ENCODE assay signal across 8 cellular contexts in genomic region chr15:70492240-70493177, GRCh38.
DNase-seq lines count a peak whose midpoint lies in the region; ATAC-seq, FAIRE-seq and TF ChIP-seq lines count a peak whose summit lies in the region.

No MANE protein-coding gene starts in this region.

- peak overlapping the region; percentile 32 for H3K4me2 ChIP-seq in OCI-LY1 (ENCODE audit: low read length)

- no peaks in the 10 kb centered on the region for H3K9me3 Mint-ChIP-seq in progenitor cell of endocrine pancreas (ENCODE audit: low read depth)

- no peak overlapping the region for H3K27ac ChIP-seq in OCI-LY1 (ENCODE audit: low read depth, low read length, poor library complexity, severe bottlenecking)
- H3K27ac ChIP-seq in small intestine (ENCODE audit: low read depth in 1 of 2, low read length in 1 of 2) = peak overlapping the region; percentile 42

- H3K4me1 Mint-ChIP-seq in progenitor cell of endocrine pancreas (ENCODE audit: low read depth) = peaks cover 30% of the 10 kb centered on the region

- in situ Hi-C loops in GM13976 (cut with MboI; ENCODE audit: low sequenced_read_pairs, unreplicated experiment) = loop anchor here (25.0 kb wide), 2 partner anchors 755 to 1005 kb away; no protein-coding TSS in a partner anchor

- no peak overlapping the region for H2AFZ ChIP-seq in OCI-LY1 (ENCODE audit: low read length)

- TF ChIP-seq CTCF in GM13976 (IDR thresholded peaks at IDR 0.05; ENCODE audit: borderline replicate concordance, control extremely low read depth, extremely low read depth, insufficient read depth, missing control alignments) (no peak), OCI-LY1 (IDR thresholded peaks at IDR 0.05; ENCODE audit: low read length) (no peak), fibroblast of the aortic adventitia (IDR thresholded peaks at IDR 0.05; ENCODE audit: insufficient read depth, low read length) (peak; percentile 23), progenitor cell of endocrine pancreas (IDR thresholded peaks at IDR 0.05; ENCODE audit: unreplicated experiment) (no peak)

- H3K4me3 ChIP-seq in OCI-LY1 (ENCODE audit: low read depth, low read length, poor library complexity, severe bottlenecking) = no peak overlapping the region
- H3K4me3 ChIP-seq in fibroblast of the aortic adventitia (ENCODE audit: low read depth, low read length) = no peak overlapping the region
- H3K4me3 ChIP-seq in small intestine (ENCODE audit: low read depth in 1 of 2, low read length in 2 of 2) = no peak overlapping the region

- WGBS in small intestine, 3 donors = 58 to 85% (median 62%) methylated on average over 19 to 20 of the region's 20 CpGs

- H4K20me1 ChIP-seq in OCI-LY1 (ENCODE audit: insufficient read depth, low read length) = no peaks in the 10 kb centered on the region

- H3K79me2 ChIP-seq in OCI-LY1 (ENCODE audit: insufficient read depth, low read length) = no peaks in the 10 kb centered on the region

- H3K9me2 ChIP-seq in OCI-LY1 (ENCODE audit: low read depth, low read length) = no peaks in the 10 kb centered on the region

- no peak overlapping the region for H3K9ac ChIP-seq in OCI-LY1 (ENCODE audit: low read length)

- DNase-seq in GM13976 (ENCODE audit: low spot score) (peak; percentile 82), activated T-cell treated with anti-CD3 and anti-CD28 coated beads for 1 hour (ENCODE audit: low read depth) (peak; percentile 69), fibroblast of the aortic adventitia (ENCODE audit: low read depth) (peak; percentile 81), small intestine (peak; percentile 66), progenitor cell of endocrine pancreas (ENCODE audit: low spot score, unreplicated experiment) (no peak), DMS 273 (lab: John Stamatoyannopoulos, UW; ENCODE audit: unreplicated experiment) (no peak)

- H3K27me3 Mint-ChIP-seq in progenitor cell of endocrine pancreas = peaks cover 48% of the 10 kb centered on the region

- no peaks in the 10 kb centered on the region for H3K36me3 Mint-ChIP-seq in progenitor cell of endocrine pancreas (ENCODE audit: insufficient read depth)

- H3K36me3 ChIP-seq in OCI-LY1 (ENCODE audit: insufficient read depth, low read length) = no peaks in the 10 kb centered on the region
- H3K36me3 ChIP-seq in small intestine (ENCODE audit: control insufficient read depth in 2 of 2, insufficient read depth in 2 of 2, low read length in 2 of 2) = no peaks in the 10 kb centered on the region

- H3K9me3 ChIP-seq in OCI-LY1 (ENCODE audit: low read length) (no peaks in the 10 kb centered on the region), small intestine (ENCODE audit: control insufficient read depth, low read depth) (no peaks in the 10 kb centered on the region)

- H3K4me1 ChIP-seq in OCI-LY1 (ENCODE audit: insufficient read depth, low read length, severe bottlenecking) = peaks cover 16% of the 10 kb centered on the region
- peaks cover 0 to 6% of the 10 kb centered on the region in 2 donors for H3K4me1 ChIP-seq in small intestine (ENCODE audit: control insufficient read depth in 2 of 2, insufficient read depth in 1 of 2, low read depth in 1 of 2, low read length in 1 of 2)

- no peak overlapping the region for H3K27ac Mint-ChIP-seq in progenitor cell of endocrine pancreas

- no peaks in the 10 kb centered on the region for H3F3A ChIP-seq in OCI-LY1 (ENCODE audit: insufficient read depth, low read length)

- no peak overlapping the region for H3K4me3 Mint-ChIP-seq in progenitor cell of endocrine pancreas (ENCODE audit: low read depth)

- H3K27me3 ChIP-seq in OCI-LY1 (ENCODE audit: insufficient read depth, low read length) = 0 out of 2 replicates have a peak, but pooled peaks cover 14% of the 10 kb centered on the region
- no peaks in the 10 kb centered on the region for H3K27me3 ChIP-seq in small intestine (ENCODE audit: control insufficient read depth in 2 of 2, insufficient read depth in 2 of 2, low read length in 2 of 2)

- peak; percentile 46 for ATAC-seq in HG02840 (IDR thresholded peaks at IDR 0.05; ENCODE audit: low FRiP score, unreplicated experiment)

- no peak for FAIRE-seq in small intestine (lab: Jason Lieb, UNC)

Comparison
In these comparisons a context has a peak if more than half of its experiments do, and no peak if none do; other contexts are left out.
1. DNase-seq: peak in GM13976 (single experiment), activated T-cell treated with anti-CD3 and anti-CD28 coated beads for 1 hour (single experiment), fibroblast of the aortic adventitia (single experiment) and small intestine (single experiment); none in progenitor cell of endocrine pancreas (single experiment) and DMS 273 (single experiment).